Comparison of ENCODE assay signal across 15 cellular contexts in the genomic region with DNA sequence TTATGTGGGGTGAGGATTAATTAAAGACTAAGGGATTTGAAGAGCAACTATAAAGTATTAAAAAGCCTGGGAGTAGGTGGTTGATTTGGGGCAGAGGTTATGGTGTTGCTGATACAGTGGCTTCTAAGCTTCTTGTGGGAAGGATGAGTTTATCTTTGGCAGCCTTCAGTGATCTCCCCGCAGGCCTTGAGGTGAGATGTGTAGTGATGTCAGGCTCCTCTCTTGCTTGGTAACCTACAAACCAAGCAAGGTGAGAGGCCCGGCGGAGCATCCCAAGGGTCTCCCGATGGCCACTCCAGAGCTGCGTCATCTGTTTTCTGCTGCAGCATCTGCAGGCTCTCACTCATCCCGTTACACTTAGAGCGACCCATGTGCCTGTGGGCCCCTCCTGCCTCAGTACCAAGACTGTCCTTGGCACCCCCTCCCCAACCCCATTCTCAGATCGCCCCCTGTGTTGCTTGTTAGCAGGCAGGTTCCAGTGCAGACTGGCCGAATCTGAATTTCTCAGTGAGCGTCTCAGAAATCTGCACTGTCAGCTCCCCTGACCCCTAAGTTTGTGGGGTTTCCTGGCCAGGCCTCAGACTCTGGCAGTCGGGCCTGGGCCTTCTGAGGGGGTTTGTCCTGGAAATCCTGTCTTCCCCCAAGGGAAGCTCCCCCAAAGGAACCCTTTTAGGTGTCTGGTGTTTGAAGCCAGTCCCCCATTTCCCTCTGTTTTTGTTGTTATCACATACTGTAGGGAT.
DNase-seq lines count a peak whose midpoint lies in the region; ATAC-seq and TF ChIP-seq lines count a peak whose summit lies in the region.
"Had no signal": no experiment of that assay in that cellular context is flagged by ENCODE, and none has a peak within 500 bp of the region (broad histone marks: within the 10 kb centered on the region; RNA-seq: fewer than 3 reads in every experiment).

No MANE protein-coding gene starts in this region.

- H3K27ac Mint-ChIP-seq in activated naive CD8-positive, alpha-beta T cell treated with anti-CD3 and anti-CD28 coated beads for 36 hours: peak overlapping the region; percentile 12
- peak overlapping the region; percentile 96 for H3K27ac Mint-ChIP-seq in memory B cell

- H3K9ac ChIP-seq in colonic mucosa (ENCODE audit: low read depth in 2 of 2, low read length in 2 of 2): no peak overlapping the region

- H3K4me3 ChIP-seq in left ventricle myocardium inferior (no peak overlapping the region), upper lobe of left lung (no peak overlapping the region), colonic mucosa (no peak overlapping the region)
- H3K4me3 ChIP-seq: SK-N-MC had no signal

- H3K4me1 ChIP-seq in left ventricle myocardium inferior (peaks cover 82% of the 10 kb centered on the region), upper lobe of left lung (peaks cover 25 to 61% (median 33%) of the 10 kb centered on the region in 4 donors), colonic mucosa (peaks cover 8% of the 10 kb centered on the region)

- H3K9me3 ChIP-seq in left ventricle myocardium inferior (replicated peaks) (no peaks in the 10 kb centered on the region), upper lobe of left lung (no peaks in the 10 kb centered on the region), colonic mucosa (no peaks in the 10 kb centered on the region)
- H3K9me3 ChIP-seq: Caco-2 had no signal

- H3K4me1 Mint-ChIP-seq in activated naive CD8-positive, alpha-beta T cell treated with anti-CD3 and anti-CD28 coated beads for 36 hours: peaks cover 64% of the 10 kb centered on the region
- H3K4me1 Mint-ChIP-seq in memory B cell: peaks cover 48% of the 10 kb centered on the region

- no peaks in the 10 kb centered on the region for H3K27me3 ChIP-seq in left ventricle myocardium inferior (ENCODE audit: low read depth)
- no peaks in the 10 kb centered on the region for H3K27me3 ChIP-seq in upper lobe of left lung
- H3K27me3 ChIP-seq in colonic mucosa: no peaks in the 10 kb centered on the region

- no peaks in the 10 kb centered on the region for H3K9me3 Mint-ChIP-seq in activated naive CD8-positive, alpha-beta T cell treated with anti-CD3 and anti-CD28 coated beads for 36 hours
- H3K9me3 Mint-ChIP-seq in memory B cell: no peaks in the 10 kb centered on the region
- H3K9me3 Mint-ChIP-seq: activated T-cell treated with anti-CD3 and anti-CD28 coated beads, Interleukin-2, amount 50 U/mL, for 4 hours had no signal

- intact Hi-C loops in left ventricle myocardium inferior (cut with micrococcal nuclease) (no loop called here), left ventricle myocardium superior (cut with micrococcal nuclease) (no loop called here), colonic mucosa (cut with DNase I) (no loop called here)

- ATAC-seq in left ventricle myocardium superior (no peak), memory B cell (ENCODE audit: low read depth) (no peak), upper lobe of left lung (ENCODE audit: low FRiP score in 2 of 2) (no peak)
- ATAC-seq: activated T-cell treated with anti-CD3 and anti-CD28 coated beads, Interleukin-2, amount 50 U/mL, for 4 hours; left colon; PC-3 had no signal

- TF ChIP-seq POLR2A in upper lobe of left lung (IDR thresholded peaks at IDR 0.05): no peak

- peak overlapping the region; percentile 43 for H3K27ac ChIP-seq in left ventricle myocardium inferior (replicated peaks)
- peak overlapping the region in 3 of 4 donors; percentile 40 to 53 (median 50) for H3K27ac ChIP-seq in upper lobe of left lung
- no peak overlapping the region for H3K27ac ChIP-seq in colonic mucosa
- H3K27ac ChIP-seq: SK-N-MC had no signal

- 89 to 100% methylated on average over 2 to 11 of the region's 11 CpGs for WGBS in upper lobe of left lung, 2 donors

- DNase-seq in left ventricle myocardium inferior (no peak), left ventricle myocardium superior (no peak), memory B cell (ENCODE audit: low spot score in 2 of 2) (no peak), upper lobe of left lung (no peak), colonic mucosa (no peak), GM19238 (ENCODE audit: insufficient read length, low spot score) (no peak), islet precursor cell (no peak)
- DNase-seq in activated naive CD8-positive, alpha-beta T cell treated with anti-CD3 and anti-CD28 coated beads for 36 hours: no peak
- DNase-seq: ACHN; activated T-cell treated with anti-CD3 and anti-CD28 coated beads, Interleukin-2, amount 50 U/mL, for 4 hours; Caco-2; cerebellar nuclear complex; left colon; PC-3 had no signal

- TF ChIP-seq EP300 in upper lobe of left lung (IDR thresholded peaks at IDR 0.05): no peak

- no peaks in the 10 kb centered on the region for H3K27me3 Mint-ChIP-seq in activated naive CD8-positive, alpha-beta T cell treated with anti-CD3 and anti-CD28 coated beads for 36 hours
- H3K27me3 Mint-ChIP-seq in memory B cell: no peaks in the 10 kb centered on the region

- H3K4me3 Mint-ChIP-seq in activated naive CD8-positive, alpha-beta T cell treated with anti-CD3 and anti-CD28 coated beads for 36 hours: no peak overlapping the region
- H3K4me3 Mint-ChIP-seq in memory B cell: no peak overlapping the region
- H3K4me3 Mint-ChIP-seq: activated T-cell treated with anti-CD3 and anti-CD28 coated beads, Interleukin-2, amount 50 U/mL, for 4 hours had no signal

- no peaks in the 10 kb centered on the region for H3K36me3 ChIP-seq in left ventricle myocardium inferior
- no peaks in the 10 kb centered on the region for H3K36me3 ChIP-seq in upper lobe of left lung
- H3K36me3 ChIP-seq in colonic mucosa: no peaks in the 10 kb centered on the region

- H3K36me3 Mint-ChIP-seq in activated naive CD8-positive, alpha-beta T cell treated with anti-CD3 and anti-CD28 coated beads for 36 hours: peaks cover 6% of the 10 kb centered on the region
- H3K36me3 Mint-ChIP-seq in memory B cell: peaks cover 2% of the 10 kb centered on the region

- TF ChIP-seq CTCF in left ventricle myocardium inferior (IDR thresholded peaks at IDR 0.05; ENCODE audit: borderline replicate concordance): no peak
- TF ChIP-seq CTCF in upper lobe of left lung (IDR thresholded peaks at IDR 0.05): no peak
- TF ChIP-seq CTCF in colonic mucosa (IDR thresholded peaks at IDR 0.05): no peak
